Comparison of ENCODE assay signal across 8 cellular contexts in the genomic region with DNA sequence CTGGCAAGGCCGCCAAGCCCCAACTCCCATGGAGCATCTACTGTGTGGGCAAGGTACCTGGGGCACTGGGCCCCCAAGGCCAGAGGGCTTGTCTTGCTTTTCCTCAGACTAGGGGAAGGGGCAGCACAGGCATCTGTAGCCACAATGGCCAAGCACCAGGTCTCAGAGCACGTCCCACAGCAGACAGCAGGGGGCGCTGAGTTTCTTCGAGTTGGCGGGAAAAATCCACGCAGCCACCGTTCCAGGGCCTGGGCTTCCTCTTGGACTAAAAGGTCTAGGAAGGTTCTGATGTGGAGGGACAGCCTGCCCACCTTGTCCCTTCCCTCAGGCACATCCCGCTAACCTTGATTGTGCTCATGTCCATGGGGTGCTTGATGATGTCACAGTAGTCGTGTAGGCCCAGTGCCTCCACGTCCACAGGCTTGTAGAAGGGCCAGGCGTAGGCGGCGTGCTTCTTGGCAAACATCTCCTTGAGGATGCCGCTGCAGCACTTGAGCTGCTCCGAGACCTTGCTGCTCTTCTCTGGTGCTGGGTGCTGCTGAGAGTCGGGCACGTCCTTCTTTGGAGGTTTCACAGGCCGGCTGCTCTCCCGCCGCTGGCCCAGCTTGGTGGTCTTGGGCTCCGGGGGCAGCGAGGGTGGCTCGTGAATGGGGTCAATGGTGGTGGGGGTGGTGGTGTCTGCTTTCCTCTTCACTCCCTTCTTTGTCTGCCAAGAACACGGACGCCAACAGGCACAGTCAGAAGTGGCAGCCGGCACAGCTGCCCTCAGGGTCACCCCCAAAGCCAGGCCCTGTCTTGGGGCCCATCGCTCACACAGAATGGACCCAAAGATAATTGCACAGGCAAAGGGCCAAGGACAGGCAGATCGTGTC. TPM values are rescaled to one million over a fixed set of nuclear protein-coding genes. Genes with fewer than 3 reads are reported as not detected.
DNase-seq lines count a peak whose midpoint lies in the region; ATAC-seq and TF ChIP-seq lines count a peak whose summit lies in the region.

No MANE protein-coding gene starts in this region.

- no peak overlapping the region for H2BK15ac ChIP-seq in H9 (ENCODE audit: low read depth, low read length)

- H3K27me3 Mint-ChIP-seq in H9 (ENCODE audit: low read depth) = no peaks in the 10 kb centered on the region; the same call in 1 of the 2 replicates

- POLR2A ChIA-PET in RWPE1 (lab: Yijun Ruan, JAX; ENCODE audit: low non-redundant PET) = no interaction called here

- H2AK5ac ChIP-seq in H9 (ENCODE audit: insufficient read length, low read length) = no peak overlapping the region

- H3K4me3 ChIP-seq in gastroesophageal sphincter = no peak overlapping the region
- H3K4me3 ChIP-seq in suprapubic skin = no peak overlapping the region

- H3K27ac ChIP-seq in H9 (ENCODE audit: insufficient read length, low read depth, low read length) = no peak overlapping the region
- H3K27ac ChIP-seq in RWPE1 = peak overlapping the region; percentile 90
- H3K27ac ChIP-seq in gastroesophageal sphincter = peak overlapping the region in 3 of 4 donors; percentile 72 to 85 (median 84)
- H3K27ac ChIP-seq in suprapubic skin = peak overlapping the region; percentile 28

- H4K20me1 ChIP-seq in H9 (ENCODE audit: control insufficient read depth, insufficient read depth, insufficient read length) = no peaks in the 10 kb centered on the region

- no peaks in the 10 kb centered on the region for H3K4me1 ChIP-seq in H9 (ENCODE audit: insufficient read depth, low read length)
- peaks cover 16 to 64% (median 38%) of the 10 kb centered on the region in 3 donors for H3K4me1 ChIP-seq in gastroesophageal sphincter
- peaks cover 41% of the 10 kb centered on the region for H3K4me1 ChIP-seq in suprapubic skin

- TF ChIP-seq EP300 in gastroesophageal sphincter (IDR thresholded peaks at IDR 0.05) = no peak
- no peak for TF ChIP-seq EP300 in suprapubic skin (IDR thresholded peaks at IDR 0.05)

- H3K27me3 ChIP-seq in H9 (ENCODE audit: insufficient read depth, low read length) = no peaks in the 10 kb centered on the region
- H3K27me3 ChIP-seq in gastroesophageal sphincter = no peaks in the 10 kb centered on the region
- H3K27me3 ChIP-seq in suprapubic skin = no peaks in the 10 kb centered on the region

- no CpG with 5 or more reads among the region's 28 CpGs for WGBS in H9 (ENCODE audit: extremely low coverage, insufficient read length, low lambda C conversion rate)
- WGBS in gastroesophageal sphincter (ENCODE audit: low coverage in 1 of 2), 2 donors = 25 to 52% methylated on average over 4 of the region's 28 CpGs
- WGBS in suprapubic skin = 49% methylated on average over 10 of the region's 28 CpGs

- CTCF ChIA-PET in RWPE1 (lab: Yijun Ruan, JAX) = interaction anchor here (0.6 kb wide), 1 partner anchor 698 kb away, joined by 5 read pairs; no protein-coding TSS in a partner anchor

- no peak overlapping the region for H3K18ac ChIP-seq in H9 (ENCODE audit: insufficient read length, low read depth, low read length)

- H3K23me2 ChIP-seq in H9 (ENCODE audit: insufficient read length, low read depth, low read length, poor library complexity, severe bottlenecking) = no peaks in the 10 kb centered on the region

- no peak overlapping the region for H3K23ac ChIP-seq in H9 (ENCODE audit: insufficient read length, low read depth, low read length)

- no peak overlapping the region for H2AFZ ChIP-seq in H9 (ENCODE audit: low read length)

- H4K91ac ChIP-seq in H9 (ENCODE audit: insufficient read length, low read depth, low read length) = no peak overlapping the region

- no peak overlapping the region for H2BK20ac ChIP-seq in H9 (ENCODE audit: low read depth, low read length, poor library complexity, severe bottlenecking)

- no peak overlapping the region for H3K9ac ChIP-seq in H9 (ENCODE audit: extremely low read depth, insufficient read length, low read length)

- no peak overlapping the region for H3T11ph ChIP-seq in H9 (ENCODE audit: low read length)

- no peak overlapping the region for H3K14ac ChIP-seq in H9 (ENCODE audit: insufficient read depth, low read length)

- H3K9me3 ChIP-seq in H9 (ENCODE audit: control insufficient read depth, low read depth, low read length) (no peaks in the 10 kb centered on the region), gastroesophageal sphincter (no peaks in the 10 kb centered on the region), suprapubic skin (no peaks in the 10 kb centered on the region)

- DNase-seq in AG20443 (ENCODE audit: low spot score) (peak; percentile 64), H9 (peak; percentile 79), RWPE1 (ENCODE audit: low spot score) (peak; percentile 32), omental fat pad (ENCODE audit: low spot score) (peak; percentile 78), suprapubic skin (ENCODE audit: low spot score in 2 of 2) (peak in 1 of 2 donors; percentile 91)
- DNase-seq in activated effector memory CD4-positive, alpha-beta T cell treated with Interleukin-2 at 50 U/mL for 16 hours = peak; percentile 40

- ATAC-seq in gastroesophageal sphincter = peak; percentile 16
- peak; percentile 22 for ATAC-seq in omental fat pad (ENCODE audit: low FRiP score)
- no peak for ATAC-seq in HG02840 (IDR thresholded peaks at IDR 0.05; ENCODE audit: low FRiP score, unreplicated experiment)

- H3K79me2 ChIP-seq in H9 (ENCODE audit: insufficient read depth, low read length) = peaks cover 5% of the 10 kb centered on the region; the same call in 1 of the 2 replicates

- no peak overlapping the region for H3K4ac ChIP-seq in H9 (ENCODE audit: low read depth, low read length)

- H3K56ac ChIP-seq in H9 (ENCODE audit: insufficient read length, low read depth, low read length) = no peak overlapping the region

- H2BK120ac ChIP-seq in H9 (ENCODE audit: low read depth, low read length, poor library complexity, severe bottlenecking) = no peak overlapping the region

- H3K4me1 Mint-ChIP-seq in H9 = no peaks in the 10 kb centered on the region

- H3K4me3 Mint-ChIP-seq in H9 = no peak overlapping the region

- peaks cover 2% of the 10 kb centered on the region for H3K79me1 ChIP-seq in H9 (ENCODE audit: insufficient read depth, low read depth, low read length, poor library complexity, severe bottlenecking)

- H4K8ac ChIP-seq in H9 (replicated peaks; ENCODE audit: insufficient read length, low read depth, low read length) = no peak overlapping the region

- H3K36me3 Mint-ChIP-seq in H9 (ENCODE audit: insufficient read depth in 1 of 3, low read depth in 3 of 3) = peaks cover 52 to 92% (median 89%) of the 10 kb centered on the region in 3 experiments; a peak in 6 of 7 replicates

- H3K27ac Mint-ChIP-seq in H9 = no peak overlapping the region; a peak in 1 of 7 replicates

- H3K4me2 ChIP-seq in H9 (ENCODE audit: insufficient read depth, insufficient read length, low read length) = no peak overlapping the region

- no peak overlapping the region for H2BK5ac ChIP-seq in H9 (ENCODE audit: insufficient read length, low read length)

- H3K9me3 Mint-ChIP-seq in H9 = no peaks in the 10 kb centered on the region

- H4K5ac ChIP-seq in H9 (ENCODE audit: insufficient read length, low read depth, low read length) = no peak overlapping the region

- H2BK12ac ChIP-seq in H9 (ENCODE audit: insufficient read length, low read depth, low read length) = no peak overlapping the region

- H3K36me3 ChIP-seq in gastroesophageal sphincter (peaks cover 0 to 95% of the 10 kb centered on the region in 2 donors), suprapubic skin (peaks cover 92% of the 10 kb centered on the region)

- TF ChIP-seq CTCF in H9 (conservative IDR thresholded peaks at IDR 0.05) (peak; percentile 81), RWPE1 (conservative IDR thresholded peaks at IDR 0.05; ENCODE audit: low read depth) (peak; percentile 80), gastroesophageal sphincter (IDR thresholded peaks at IDR 0.05) (peak in 3 of 4 experiments; percentile 89 to 93 (median 91)), omental fat pad (IDR thresholded peaks at IDR 0.05) (peak in 1 of 3 donors; percentile 54), suprapubic skin (IDR thresholded peaks at IDR 0.05) (peak; percentile 48 to 66)

- TF ChIP-seq POLR2A in gastroesophageal sphincter (IDR thresholded peaks at IDR 0.05) = no peak
- TF ChIP-seq POLR2A in suprapubic skin (IDR thresholded peaks at IDR 0.05) = no peak

RNA-seq across cellular contexts. Expression of gene EPHX3, which starts 32.0 kb away (rescaled TPM):
- 26.7 and 27.4 TPM in 2 replicates for total RNA-seq in H9 (2021)
- total RNA-seq in gastroesophageal sphincter = 1 to 10 TPM in 1 of 4 donors, under 1 TPM in 1, not detected in 2; 0.78 to 1.6 TPM
- total RNA-seq in omental fat pad = under 1 TPM in 1 of 4 donors, not detected in 3; 0.84 TPM
- 10 to 100 TPM in 3 of 4 donors, 1 to 10 TPM in 1; 8.0 to 81.6 (median 47.5) TPM for total RNA-seq in suprapubic skin
